In genomic region chr12:15334225-15334624, GRCh38 we compare ENCODE assay signal across 27 cellular contexts.
"Had no signal": no experiment of that assay in that cellular context is flagged by ENCODE, and none has a peak within 500 bp of the region (broad histone marks: within the 10 kb centered on the region; RNA-seq: fewer than 3 reads in every experiment).

No MANE protein-coding gene starts in this region.

- ATAC-seq: gastroesophageal sphincter; heart left ventricle; left cardiac atrium; left ventricle myocardium superior; lower lobe of right lung; natural killer cell; psoas muscle; right cardiac atrium; stimulated activated naive B cell treated with anti-CD40 and anti-IgM and Interleukin-4, amounts not matched to agents 10 μg/mL and 1 μg/mL and 100 μg/mL, for 72 hours; stimulated activated naive CD8-positive, alpha-beta T cell treated with anti-CD3 and anti-CD28 coated beads, Interleukin-15, amount 100 ng/mL, for 72 hours had no signal

- H3K36me3 ChIP-seq: colonic mucosa, esophagus muscularis mucosa, gastroesophageal sphincter, heart left ventricle, lower lobe of right lung, ovary, sigmoid colon, thyroid gland, vagina had no signal

- H3K4me3 ChIP-seq: colonic mucosa, esophagus muscularis mucosa, gastroesophageal sphincter, heart left ventricle, hepatocyte, lower lobe of right lung, ovary, psoas muscle, sigmoid colon, skin epidermis, thyroid gland, vagina had no signal

- H3K9me3 Mint-ChIP-seq: dendritic cell treated with granulocyte-macrophage colony-stimulating factor and Interleukin-4, amounts not matched to agents 40 ng/mL and 50 ng/mL, for 4 days; endodermal cell; memory B cell; natural killer cell; stimulated activated naive B cell treated with anti-CD40 and anti-IgM and Interleukin-4, amounts not matched to agents 10 μg/mL and 1 μg/mL and 100 μg/mL, for 72 hours; stimulated activated naive CD8-positive, alpha-beta T cell treated with anti-CD3 and anti-CD28 coated beads, Interleukin-15, amount 100 ng/mL, for 72 hours had no signal

- H3K27ac Mint-ChIP-seq: dendritic cell treated with granulocyte-macrophage colony-stimulating factor and Interleukin-4, amounts not matched to agents 40 ng/mL and 50 ng/mL, for 4 days; endodermal cell; memory B cell; natural killer cell; stimulated activated naive B cell treated with anti-CD40 and anti-IgM and Interleukin-4, amounts not matched to agents 10 μg/mL and 1 μg/mL and 100 μg/mL, for 72 hours; stimulated activated naive CD8-positive, alpha-beta T cell treated with anti-CD3 and anti-CD28 coated beads, Interleukin-15, amount 100 ng/mL, for 72 hours had no signal

- H3K27me3 ChIP-seq: colonic mucosa, esophagus muscularis mucosa, ovary, sigmoid colon, thyroid gland, vagina had no signal

- H3K4me1 Mint-ChIP-seq: memory B cell; natural killer cell; stimulated activated naive B cell treated with anti-CD40 and anti-IgM and Interleukin-4, amounts not matched to agents 10 μg/mL and 1 μg/mL and 100 μg/mL, for 72 hours; stimulated activated naive CD8-positive, alpha-beta T cell treated with anti-CD3 and anti-CD28 coated beads, Interleukin-15, amount 100 ng/mL, for 72 hours had no signal

- DNase-seq: colonic mucosa; effector CD8-positive, alpha-beta T cell; endodermal cell; heart left ventricle; left cardiac atrium; left ventricle myocardium superior; lower lobe of right lung; natural killer cell; occipital lobe; ovary; posterior cingulate gyrus; psoas muscle; right cardiac atrium; sigmoid colon; stimulated activated CD4-positive, alpha-beta T cell treated with anti-CD3 and anti-CD28 coated beads, Interleukin-15, amount 100 ng/mL, for 24 hours; stimulated activated CD4-positive, alpha-beta T cell treated with anti-CD3 and anti-CD28 coated beads, Interleukin-2, amount 100 ng/mL, for 48 hours; stimulated activated naive B cell treated with anti-CD40 and anti-IgM and Interleukin-4, amounts not matched to agents 10 μg/mL and 1 μg/mL and 100 μg/mL, for 72 hours; stimulated activated naive CD8-positive, alpha-beta T cell treated with anti-CD3 and anti-CD28 coated beads, Interleukin-15, amount 100 ng/mL, for 72 hours; thyroid gland; trophoblast cell had no signal

- H3K4me3 Mint-ChIP-seq: dendritic cell treated with granulocyte-macrophage colony-stimulating factor and Interleukin-4, amounts not matched to agents 40 ng/mL and 50 ng/mL, for 4 days; endodermal cell; memory B cell; natural killer cell; stimulated activated naive B cell treated with anti-CD40 and anti-IgM and Interleukin-4, amounts not matched to agents 10 μg/mL and 1 μg/mL and 100 μg/mL, for 72 hours; stimulated activated naive CD8-positive, alpha-beta T cell treated with anti-CD3 and anti-CD28 coated beads, Interleukin-15, amount 100 ng/mL, for 72 hours had no signal

- H3K36me3 Mint-ChIP-seq: memory B cell; natural killer cell; stimulated activated naive B cell treated with anti-CD40 and anti-IgM and Interleukin-4, amounts not matched to agents 10 μg/mL and 1 μg/mL and 100 μg/mL, for 72 hours had no signal
